In the genomic region with DNA sequence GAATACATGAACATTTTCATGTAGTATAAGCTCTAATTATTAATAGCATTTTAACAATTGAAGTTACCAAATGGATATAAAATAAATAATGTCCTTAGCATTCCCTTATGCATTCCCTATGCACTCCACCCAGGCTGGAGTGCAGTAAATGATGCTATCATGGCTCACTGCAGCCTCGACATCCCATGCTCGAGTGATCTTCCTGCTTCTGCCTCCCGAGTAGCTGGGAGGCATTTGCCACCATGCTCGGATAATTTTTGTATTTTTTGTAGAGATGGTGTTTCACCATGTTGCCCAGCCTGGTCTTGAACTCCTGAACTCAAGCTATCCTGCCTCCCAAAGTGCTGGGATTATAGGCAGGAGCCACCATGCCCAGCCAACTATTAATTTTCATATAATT, we compare ENCODE assay signal across 18 cellular contexts.
"Had no signal": no experiment of that assay in that cellular context is flagged by ENCODE, and none has a peak within 500 bp of the region (broad histone marks: within the 10 kb centered on the region; RNA-seq: fewer than 3 reads in every experiment).

No MANE protein-coding gene starts in this region.

- H3K4me1 Mint-ChIP-seq: activated naive CD8-positive, alpha-beta T cell treated with anti-CD3 and anti-CD28 coated beads for 36 hours; central memory CD8-positive, alpha-beta T cell; immature natural killer cell; stimulated activated naive B cell treated with anti-CD40 and anti-IgM and Interleukin-4, amounts not matched to agents 10 μg/mL and 1 μg/mL and 100 μg/mL, for 72 hours had no signal

- H3K27me3 ChIP-seq: brain microvascular endothelial cell, heart left ventricle, tibial nerve, uterus had no signal

- DNase-seq: activated naive CD8-positive, alpha-beta T cell treated with anti-CD3 and anti-CD28 coated beads for 36 hours; effector memory CD4-positive, alpha-beta T cell; immature natural killer cell; mucosa of descending colon; naive thymus-derived CD8-positive, alpha-beta T cell; stimulated activated CD4-positive, alpha-beta T cell treated with anti-CD3 and anti-CD28 coated beads, Interleukin-15, amount 100 ng/mL, for 24 hours; stimulated activated CD4-positive, alpha-beta T cell treated with anti-CD3 and anti-CD28 coated beads, Interleukin-4, amount 100 ng/mL, for 1 hour; stimulated activated naive B cell treated with anti-CD40 and anti-IgM and Interleukin-4, amounts not matched to agents 10 μg/mL and 1 μg/mL and 100 μg/mL, for 72 hours had no signal

- H3K9me3 Mint-ChIP-seq: activated naive CD8-positive, alpha-beta T cell treated with anti-CD3 and anti-CD28 coated beads for 36 hours; activated T-helper 1 cell treated with anti-CD3 and anti-CD28 coated beads, Interleukin-12 subunit alpha, Interleukin-12 subunit beta, Interleukin-2, Interleukin-4 antibody, amounts not matched to agents 30 ng/mL and 10 ng/mL and 1 ng/mL, durations not matched to agents 14 hours and 24 hours and 36 hours; central memory CD8-positive, alpha-beta T cell; dendritic cell treated with granulocyte-macrophage colony-stimulating factor and Interleukin-4, amounts not matched to agents 40 ng/mL and 50 ng/mL, for 4 days; immature natural killer cell; naive thymus-derived CD8-positive, alpha-beta T cell; stimulated activated naive B cell treated with anti-CD40 and anti-IgM and Interleukin-4, amounts not matched to agents 10 μg/mL and 1 μg/mL and 100 μg/mL, for 72 hours had no signal

- H3K9ac ChIP-seq: parathyroid adenoma had no signal

- H3K9me3 ChIP-seq: heart left ventricle, mucosa of descending colon, tibial nerve, uterus had no signal

- H3K36me3 ChIP-seq: brain microvascular endothelial cell, uterus had no signal

- H2AFZ ChIP-seq: parathyroid adenoma had no signal

- ATAC-seq: activated CD4-positive, CD25-positive, alpha-beta regulatory T cell treated with anti-CD3 and anti-CD28 coated beads, Interleukin-2, amount 50 U/mL, for 24 hours; left colon; naive thymus-derived CD8-positive, alpha-beta T cell; stimulated activated naive B cell treated with anti-CD40 and anti-IgM and Interleukin-4, amounts not matched to agents 10 μg/mL and 1 μg/mL and 100 μg/mL, for 72 hours had no signal

- H3K4me3 ChIP-seq: heart left ventricle, mucosa of descending colon, tibial nerve, uterus had no signal

- H3K27me3 Mint-ChIP-seq: activated naive CD8-positive, alpha-beta T cell treated with anti-CD3 and anti-CD28 coated beads for 36 hours; central memory CD8-positive, alpha-beta T cell; dendritic cell treated with granulocyte-macrophage colony-stimulating factor and Interleukin-4, amounts not matched to agents 40 ng/mL and 50 ng/mL, for 4 days; naive thymus-derived CD8-positive, alpha-beta T cell; stimulated activated naive B cell treated with anti-CD40 and anti-IgM and Interleukin-4, amounts not matched to agents 10 μg/mL and 1 μg/mL and 100 μg/mL, for 72 hours had no signal

- H3K27ac ChIP-seq: heart left ventricle, parathyroid adenoma, tibial nerve, uterus had no signal

- H3K4me1 ChIP-seq: uterus had no signal

- H3K4me3 Mint-ChIP-seq: activated naive CD8-positive, alpha-beta T cell treated with anti-CD3 and anti-CD28 coated beads for 36 hours; activated T-helper 1 cell treated with anti-CD3 and anti-CD28 coated beads, Interleukin-12 subunit alpha, Interleukin-12 subunit beta, Interleukin-2, Interleukin-4 antibody, amounts not matched to agents 30 ng/mL and 10 ng/mL and 1 ng/mL, durations not matched to agents 14 hours and 24 hours and 36 hours; central memory CD8-positive, alpha-beta T cell; dendritic cell treated with granulocyte-macrophage colony-stimulating factor and Interleukin-4, amounts not matched to agents 40 ng/mL and 50 ng/mL, for 4 days; immature natural killer cell; naive thymus-derived CD8-positive, alpha-beta T cell; stimulated activated naive B cell treated with anti-CD40 and anti-IgM and Interleukin-4, amounts not matched to agents 10 μg/mL and 1 μg/mL and 100 μg/mL, for 72 hours had no signal

- H3K27ac Mint-ChIP-seq: activated naive CD8-positive, alpha-beta T cell treated with anti-CD3 and anti-CD28 coated beads for 36 hours; activated T-helper 1 cell treated with anti-CD3 and anti-CD28 coated beads, Interleukin-12 subunit alpha, Interleukin-12 subunit beta, Interleukin-2, Interleukin-4 antibody, amounts not matched to agents 30 ng/mL and 10 ng/mL and 1 ng/mL, durations not matched to agents 14 hours and 24 hours and 36 hours; dendritic cell treated with granulocyte-macrophage colony-stimulating factor and Interleukin-4, amounts not matched to agents 40 ng/mL and 50 ng/mL, for 4 days; immature natural killer cell; naive thymus-derived CD8-positive, alpha-beta T cell; stimulated activated naive B cell treated with anti-CD40 and anti-IgM and Interleukin-4, amounts not matched to agents 10 μg/mL and 1 μg/mL and 100 μg/mL, for 72 hours had no signal
